27 cellular contexts compared by ENCODE assay signal in genomic region chr7:18450021-18450420, GRCh38.
DNase-seq lines count a peak whose midpoint lies in the region; ATAC-seq, FAIRE-seq and TF ChIP-seq lines count a peak whose summit lies in the region.
"Had no signal": no experiment of that assay in that cellular context is flagged by ENCODE, and none has a peak within 500 bp of the region (broad histone marks: within the 10 kb centered on the region; RNA-seq: fewer than 3 reads in every experiment).

No MANE protein-coding gene starts in this region.

- FAIRE-seq in H54 (lab: Jason Lieb, UNC), result peak; percentile 64
- FAIRE-seq: GM18507 had no signal

- no peak overlapping the region for H3K4me3 Mint-ChIP-seq in activated T-cell treated with anti-CD3 and anti-CD28 coated beads, Interleukin-2, amount 50 U/mL, for 24 hours
- H3K4me3 Mint-ChIP-seq: CD14-positive monocyte; CD8-positive, alpha-beta memory T cell; GM23338 had no signal

- no peaks in the 10 kb centered on the region for H3K4me1 Mint-ChIP-seq in activated T-cell treated with anti-CD3 and anti-CD28 coated beads, Interleukin-2, amount 50 U/mL, for 24 hours (ENCODE audit: low read depth)
- H3K4me1 Mint-ChIP-seq: CD14-positive monocyte; CD8-positive, alpha-beta memory T cell had no signal

- H3K4me3 ChIP-seq in fibroblast of mammary gland (ENCODE audit: control insufficient read depth, low read depth, low read length), result no peak overlapping the region
- H3K4me3 ChIP-seq: GM23338, MG63 had no signal

- no peak overlapping the region for H3K27ac Mint-ChIP-seq in activated T-cell treated with anti-CD3 and anti-CD28 coated beads, Interleukin-2, amount 50 U/mL, for 24 hours
- H3K27ac Mint-ChIP-seq: CD14-positive monocyte; CD8-positive, alpha-beta memory T cell; GM23338 had no signal

- TF ChIP-seq POLR2A in H54 (IDR thresholded peaks at IDR 0.05; ENCODE audit: low read depth, low read length), result no peak

- H3K27me3 Mint-ChIP-seq in activated T-cell treated with anti-CD3 and anti-CD28 coated beads, Interleukin-2, amount 50 U/mL, for 24 hours, result no peaks in the 10 kb centered on the region
- H3K27me3 Mint-ChIP-seq: CD8-positive, alpha-beta memory T cell had no signal

- H3K36me3 Mint-ChIP-seq in activated T-cell treated with anti-CD3 and anti-CD28 coated beads, Interleukin-2, amount 50 U/mL, for 24 hours (ENCODE audit: low read depth), result no peaks in the 10 kb centered on the region

- no peak for TF ChIP-seq CTCF in fibroblast of mammary gland (conservative IDR thresholded peaks at IDR 0.05; ENCODE audit: control insufficient read depth, insufficient read depth, low read depth, low read length)

- H3K9me3 Mint-ChIP-seq in activated T-cell treated with anti-CD3 and anti-CD28 coated beads, Interleukin-2, amount 50 U/mL, for 24 hours, result no peaks in the 10 kb centered on the region

- DNase-seq in H54 (ENCODE audit: insufficient read length, low spot score) (no peak), amniotic epithelial cell (ENCODE audit: low read depth) (peak; percentile 52), fibroblast of mammary gland (ENCODE audit: low read depth) (peak; percentile 41)
- DNase-seq in stimulated activated CD8-positive, alpha-beta memory T cell treated with anti-CD3 and anti-CD28 coated beads, Interleukin-4, amount 100 ng/mL, for 48 hours, result no peak
- DNase-seq in activated T-cell treated with anti-CD3 and anti-CD28 coated beads, Interleukin-2, amount 50 U/mL, for 24 hours, result no peak
- DNase-seq: BE2C; CD8-positive, alpha-beta memory T cell; DMS153; DND-41; HCEC 1CT; KG1; MG63; NCI-H1105 treated with DMSO at 0.1 percent for 48 hours; NCI-H146; NCI-H1930; NCI-H2107; NCI-H446; NCI-H526; NCI-H82; NK-92 treated with Interleukin-12 subunit alpha and Interleukin-12 subunit beta, amount 100 ng/mL, for 24 hours; PC-3 had no signal

- ATAC-seq in HG03520 (IDR thresholded peaks at IDR 0.05; ENCODE audit: unreplicated experiment) (no peak), HG02610 (IDR thresholded peaks at IDR 0.05; ENCODE audit: unreplicated experiment) (no peak)
- ATAC-seq: GM23338, PC-3, SK-N-SH treated with all-trans-retinoic acid at 6 μM for 48 hours had no signal

Comparison
In these comparisons a context has a peak if more than half of its experiments do, and no peak if none do; other contexts are left out.
1. DNase-seq: peak in amniotic epithelial cell (single experiment) and fibroblast of mammary gland (single experiment); none in H54 (single experiment), stimulated activated CD8-positive, alpha-beta memory T cell treated with anti-CD3 and anti-CD28 coated beads, Interleukin-4, amount 100 ng/mL, for 48 hours (single experiment) and activated T-cell treated with anti-CD3 and anti-CD28 coated beads, Interleukin-2, amount 50 U/mL, for 24 hours (single experiment).